9 cellular contexts compared by ENCODE assay signal in genomic region chr6:166540631-166541331, GRCh38. TPM values are rescaled to one million over a fixed set of nuclear protein-coding genes. Genes with fewer than 3 reads are reported as not detected.
DNase-seq lines count a peak whose midpoint lies in the region; ATAC-seq, FAIRE-seq and TF ChIP-seq lines count a peak whose summit lies in the region.
"Had no signal": no experiment of that assay in that cellular context is flagged by ENCODE, and none has a peak within 500 bp of the region (broad histone marks: within the 10 kb centered on the region; RNA-seq: fewer than 3 reads in every experiment).

No MANE protein-coding gene starts in this region.

- H3K36me3 ChIP-seq in H1 (ENCODE audit: control insufficient read depth in 2 of 4, insufficient read depth in 4 of 4, low read length in 3 of 4) = peaks cover 0 to 6% (median 0%) of the 10 kb centered on the region in 4 experiments; a peak in 2 of 8 replicates

- no peaks in the 10 kb centered on the region; a peak in 1 of 4 replicates for H3K79me2 ChIP-seq in H1 (ENCODE audit: control insufficient read depth in 1 of 2, insufficient read depth in 2 of 2, low read length in 2 of 2)

- FAIRE-seq in H1 (lab: Jason Lieb, UNC) = no peak

- DNase-seq in activated CD4-positive, CD25-positive, alpha-beta regulatory T cell treated with anti-CD3 and anti-CD28 coated beads, Interleukin-2, amount 50 U/mL, for 16 hours (ENCODE audit: low read depth, low spot score) = peak; percentile 59
- DNase-seq in H1 (ENCODE audit: low read depth in 1 of 2, low spot score in 2 of 2) (no peak), HuH-7.5 (ENCODE audit: low spot score) (no peak), substantia nigra (lab: John Stamatoyannopoulos, UW) (no peak), NCI-H2227 (lab: John Stamatoyannopoulos, UW; ENCODE audit: unreplicated experiment) (no peak)
- DNase-seq in stimulated activated CD4-positive, alpha-beta T cell treated with anti-CD3 and anti-CD28 coated beads, Interleukin-1b, Interleukin-23, amount 100 ng/mL, for 1 hour (ENCODE audit: low read depth in 2 of 2) = peak; percentile 23 to 25

- H4K8ac ChIP-seq in H1 (ENCODE audit: extremely low read depth, insufficient read depth, low read length) = no peak overlapping the region

- peaks cover 0 to 2% of the 10 kb centered on the region in 2 experiments for H4K20me1 ChIP-seq in H1 (replicated peaks in 1 of 2; ENCODE audit: control insufficient read depth in 1 of 2, insufficient read depth in 2 of 2, low read length in 2 of 2)

- no peak overlapping the region for H4K5ac ChIP-seq in H1 (ENCODE audit: insufficient read length, low read depth, low read length)

- no peak overlapping the region for H2BK15ac ChIP-seq in H1 (ENCODE audit: low read length)

- no peak for TF ChIP-seq POLR2A in H1 (IDR thresholded peaks at IDR 0.05; ENCODE audit: control extremely low read depth in 1 of 2, low read depth in 2 of 2, low read length in 2 of 2)

- peak overlapping the region; percentile 31; the same call in 1 of the 2 replicates for H2BK5ac ChIP-seq in H1 (ENCODE audit: low read depth, low read length)

- H2AFZ ChIP-seq in H1 (ENCODE audit: low read length) = no peak overlapping the region

- H3K23ac ChIP-seq in H1 (ENCODE audit: insufficient read length) = no peak overlapping the region

- no peaks in the 10 kb centered on the region for H3K27me3 ChIP-seq in H1 (replicated peaks in 1 of 4; ENCODE audit: control insufficient read depth in 3 of 4, extremely low read depth in 1 of 4, insufficient read depth in 3 of 4, low read length in 3 of 4)

- no peak overlapping the region for H3K4me2 ChIP-seq in H1 (ENCODE audit: insufficient read depth in 1 of 2, low read depth in 2 of 2, low read length in 2 of 2)

- H3K23me2 ChIP-seq in H1 (ENCODE audit: low read depth, low read length) = no peaks in the 10 kb centered on the region

- ATAC-seq in GM19324 (IDR thresholded peaks at IDR 0.05; ENCODE audit: low FRiP score, unreplicated experiment) = peak; percentile 95
- ATAC-seq in HG03108 (IDR thresholded peaks at IDR 0.05; ENCODE audit: unreplicated experiment) = peak; percentile 93

- TF ChIP-seq EP300 in H1 (IDR thresholded peaks at IDR 0.05; ENCODE audit: borderline replicate concordance in 1 of 2, low read depth in 2 of 2, low read length in 2 of 2) = no peak

- H2BK120ac ChIP-seq in H1 (replicated peaks; ENCODE audit: low read depth, low read length) = no peak overlapping the region

- peak overlapping the region; percentile 82 for H2BK12ac ChIP-seq in H1 (ENCODE audit: low read depth, low read length)

- no peak overlapping the region for H3K4ac ChIP-seq in H1 (replicated peaks; ENCODE audit: insufficient read length, low read depth, low read length)

- H3K9me3 ChIP-seq in H1 (ENCODE audit: insufficient read depth in 2 of 2, low read depth in 1 of 2, low read length in 1 of 2) = no peaks in the 10 kb centered on the region

- WGBS in H1 (ENCODE audit: extremely low coverage in 1 of 2, insufficient coverage in 1 of 2, insufficient read length in 1 of 2, insufficient replicate concordance in 2 of 2, low coverage in 1 of 2, low lambda C conversion rate in 2 of 2, missing lambda C conversion rate in 1 of 2), 2 experiments = 85% methylated on average over 17 of the region's 18 CpGs; no CpG with 5 or more reads in 1 of the 2 experiments

- TF ChIP-seq CTCF in H1 (IDR thresholded peaks at IDR 0.05; ENCODE audit: control extremely low read depth in 1 of 3, insufficient read depth in 1 of 3, low read depth in 1 of 3, low read length in 3 of 3) = no peak

- H3K14ac ChIP-seq in H1 (ENCODE audit: insufficient read length) = no peak overlapping the region

- H3K9ac ChIP-seq in H1 (replicated peaks in 1 of 4; ENCODE audit: extremely low read depth in 1 of 4, low read depth in 3 of 4, low read length in 3 of 4) = no peak overlapping the region

- no peak overlapping the region for H2BK20ac ChIP-seq in H1 (ENCODE audit: low read length)

- H3K18ac ChIP-seq in H1 (ENCODE audit: extremely low read depth, low read length) = no peak overlapping the region

- no peak for TF ChIP-seq RAD21 in H1 (IDR thresholded peaks at IDR 0.05 in 1 of 2, conservative IDR thresholded peaks at IDR 0.05 in 1 of 2; ENCODE audit: low read depth in 2 of 2, low read length in 2 of 2)

- CTCF ChIA-PET in H1 (lab: Charles Lee; ENCODE audit: partially characterized antibody) = interaction anchor here (0.7 kb wide), 2 partner anchors 9 to 14 kb away, joined by 3 to 4 read pairs; no protein-coding TSS in a partner anchor

- H3K27ac ChIP-seq in H1 (ENCODE audit: low read depth, low read length) = no peak overlapping the region
- no peak overlapping the region for H3K27ac ChIP-seq in substantia nigra (ENCODE audit: low read depth, low read length, poor library complexity, severe bottlenecking)
- H3K27ac ChIP-seq: VCaP had no signal

- H3K4me1 ChIP-seq in H1 (replicated peaks in 1 of 4; ENCODE audit: control insufficient read depth in 3 of 4, insufficient read depth in 4 of 4, low read length in 3 of 4) = peaks cover 7 to 16% (median 9%) of the 10 kb centered on the region in 4 experiments; a peak in 5 of 7 replicates

- H3K56ac ChIP-seq in H1 (replicated peaks; ENCODE audit: insufficient read length, low read depth, low read length) = no peak overlapping the region

- no peak overlapping the region for H3K4me3 ChIP-seq in H1 (ENCODE audit: extremely low read depth in 1 of 4, insufficient read depth in 2 of 4, low read depth in 3 of 4, low read length in 4 of 4)

- H4K91ac ChIP-seq in H1 (replicated peaks; ENCODE audit: insufficient read length, low read length) = no peak overlapping the region

- 0 out of 2 replicates have a peak overlapping the region, but pooled peaks have one; percentile 33 for H2AK5ac ChIP-seq in H1 (ENCODE audit: low read depth, low read length)

- H3K79me1 ChIP-seq in H1 (ENCODE audit: low read depth, low read length) = peaks cover 3% of the 10 kb centered on the region

- POLR2A ChIA-PET in H1 (lab: Charles Lee; ENCODE audit: partially characterized antibody) = interaction anchor here (1.1 to 1.7 kb wide), 3 partner anchors 15 to 85 kb away, joined by 3 to 5 read pairs (median 3); no protein-coding TSS in a partner anchor

TF ChIP-seq in H1, 55 proteins besides CTCF, POLR2A, EP300 and RAD21:
- TF ChIP-seq SP4 (IDR thresholded peaks at IDR 0.05; ENCODE audit: low read length) = no peak
- no peak for TF ChIP-seq SAP30 (IDR thresholded peaks at IDR 0.05; ENCODE audit: insufficient read depth, insufficient replicate concordance, low read length)
- no peak for TF ChIP-seq EZH2 (IDR thresholded peaks at IDR 0.05; ENCODE audit: low read depth, low read length, severe bottlenecking)
- no peak for TF ChIP-seq CBX8 (IDR thresholded peaks at IDR 0.05; ENCODE audit: borderline replicate concordance, low read depth, low read length)
- no peak for TF ChIP-seq E2F6 (IDR thresholded peaks at IDR 0.05)
- no peak for TF ChIP-seq SIN3A (conservative IDR thresholded peaks at IDR 0.05 in 1 of 2, IDR thresholded peaks at IDR 0.05 in 1 of 2; ENCODE audit: low read depth in 1 of 2, low read length in 2 of 2)
- TF ChIP-seq ASH2L (IDR thresholded peaks at IDR 0.05; ENCODE audit: low read length) = no peak
- TF ChIP-seq TAF1 (IDR thresholded peaks at IDR 0.05; ENCODE audit: low read depth, low read length) = no peak
TF ChIP-seq in H1: peak in this region for 0.

RNA-seq across cellular contexts. Expression of gene RAMACL, which starts 45.7 kb away (rescaled TPM):
- total RNA-seq in H1 (2021; fragmentation: NEBNext Ultra II Directional; extraction: Animal tissue kit (Norgen Biotek cat#: 25700)) = 0.34 and 0.97 TPM in 2 replicates
- polyA plus RNA-seq in H1 (2011; rRNA removed) = 0.23 TPM in 1 of 2 replicates, not detected in the other
- 0.12 TPM for polyA plus RNA-seq in H1 (2011; cell fraction: cytosol; rRNA removed)
- polyA plus RNA-seq in H1 (2011; cell fraction: nucleus; rRNA removed) = 0.30 TPM
- polyA plus RNA-seq in H1 (2012, experiment 1 of 2) = 0.51 to 0.72 TPM (median 0.62 TPM) in 4 replicates
- 0.14 TPM for polyA plus RNA-seq in H1 (2012, experiment 2 of 2)
- 0.16 TPM for polyA plus RNA-seq in H1 (2013, experiment 1 of 2)
- 0.18 TPM for polyA plus RNA-seq in H1 (2013, experiment 2 of 2)
- 2.4 and 2.5 TPM in 2 replicates for polyA minus RNA-seq in H1 (2011; rRNA and poly(A)+ RNA removed)
- polyA minus RNA-seq in H1 (2011; cell fraction: cytosol; rRNA and poly(A)+ RNA removed) = not detected
- polyA minus RNA-seq in H1 (2011; cell fraction: nucleus; rRNA and poly(A)+ RNA removed) = 7.8 TPM

Comparison
In these comparisons a context has a peak if more than half of its experiments do, and no peak if none do; other contexts are left out.
1. DNase-seq: peak in activated CD4-positive, CD25-positive, alpha-beta regulatory T cell treated with anti-CD3 and anti-CD28 coated beads, Interleukin-2, amount 50 U/mL, for 16 hours (single experiment) and stimulated activated CD4-positive, alpha-beta T cell treated with anti-CD3 and anti-CD28 coated beads, Interleukin-1b, Interleukin-23, amount 100 ng/mL, for 1 hour (2 of 2); none in H1 (0 of 2), HuH-7.5 (single experiment), substantia nigra (0 of 49) and NCI-H2227 (single experiment).